In genomic region chr2:87573880-87574517, GRCh38 we compare ENCODE assay signal across 8 cellular contexts.
DNase-seq lines count a peak whose midpoint lies in the region; ATAC-seq and TF ChIP-seq lines count a peak whose summit lies in the region.
"Not testable (repeated sequence)": the region's sequence is repeated elsewhere in the genome, so short reads cannot be mapped to it uniquely, and the experiment has no call there.

No MANE protein-coding gene starts in this region.

- TF ChIP-seq POLR2A in IMR-90 (IDR thresholded peaks at IDR 0.05; ENCODE audit: low read depth, low read length) = not testable (repeated sequence)

- H2AK5ac ChIP-seq in IMR-90 (ENCODE audit: low read depth, low read length); mesenchymal stem cell (ENCODE audit: low read length, severe bottlenecking): not testable (repeated sequence)

- intact Hi-C loops in CD14-positive monocyte (cut with micrococcal nuclease); IMR-90 (cut with micrococcal nuclease); activated CD4-positive, alpha-beta T cell treated with anti-CD3 and anti-CD28 coated beads, Interleukin-2, amount 10 ng/mL, durations not matched to agents 24 days and 14 days (cut with micrococcal nuclease); Right ventricle myocardium superior (cut with DNase I); heart right ventricle (cut with DNase I); right cardiac atrium (cut with DNase I); sciatic nerve (cut with DNase I): not testable (repeated sequence)

- H3K9me3 Mint-ChIP-seq in CD14-positive monocyte; activated CD4-positive, alpha-beta T cell treated with anti-CD3 and anti-CD28 coated beads, Interleukin-2, amount 10 ng/mL, durations not matched to agents 24 days and 14 days: not testable (repeated sequence)

- not testable (repeated sequence) for H2BK120ac ChIP-seq in IMR-90 (ENCODE audit: low read depth, low read length); mesenchymal stem cell (ENCODE audit: low read depth, low read length)

- not testable (repeated sequence) for H3K14ac ChIP-seq in IMR-90 (replicated peaks; ENCODE audit: low read depth, low read length); mesenchymal stem cell (ENCODE audit: low read length in 2 of 2)

- peaks cover 0 to 20% of the 10 kb centered on the region in 2 experiments; a peak in 2 of 4 replicates for H3K79me1 ChIP-seq in IMR-90 (ENCODE audit: low read depth in 1 of 2, low read length in 2 of 2)
- H3K79me1 ChIP-seq in mesenchymal stem cell (replicated peaks; ENCODE audit: low read length, poor library complexity, severe bottlenecking) = not testable (repeated sequence)

- not testable (repeated sequence) for DNase-seq in CD14-positive monocyte (ENCODE audit: low spot score); IMR-90; Right ventricle myocardium superior; heart right ventricle; right cardiac atrium; sciatic nerve (ENCODE audit: low spot score)
- peak; percentile 53 for DNase-seq in activated CD4-positive, alpha-beta T cell treated with anti-CD3 and anti-CD28 coated beads, Interleukin-2, amount 10 ng/mL, durations not matched to agents 24 days and 14 days
- DNase-seq in mesenchymal stem cell = peak; percentile 38

- not testable (repeated sequence) for H2AFZ ChIP-seq in IMR-90 (replicated peaks; ENCODE audit: low read length, poor library complexity); mesenchymal stem cell (ENCODE audit: low read depth, low read length)

- POLR2A ChIA-PET in IMR-90 (lab: Charles Lee; ENCODE audit: unreplicated experiment) = not testable (repeated sequence)

- H3K4me1 Mint-ChIP-seq in CD14-positive monocyte = peaks cover 10% of the 10 kb centered on the region
- peaks cover 14% of the 10 kb centered on the region for H3K4me1 Mint-ChIP-seq in activated CD4-positive, alpha-beta T cell treated with anti-CD3 and anti-CD28 coated beads, Interleukin-2, amount 10 ng/mL, durations not matched to agents 24 days and 14 days

- not testable (repeated sequence) for H2BK12ac ChIP-seq in mesenchymal stem cell (ENCODE audit: low read length in 2 of 2)

- TF ChIP-seq RAD21 in IMR-90 (IDR thresholded peaks at IDR 0.05; ENCODE audit: low read length) = not testable (repeated sequence)

- H3K18ac ChIP-seq in IMR-90 (ENCODE audit: low read depth, low read length); mesenchymal stem cell (ENCODE audit: low read depth in 1 of 2, low read length in 2 of 2): not testable (repeated sequence)

- H3K4me1 ChIP-seq in IMR-90 (ENCODE audit: control insufficient read depth, insufficient read depth, low read length); right cardiac atrium (ENCODE audit: control insufficient read depth, insufficient read depth, low read length); mesenchymal stem cell (ENCODE audit: control insufficient read depth, insufficient read depth, low read depth, low read length): not testable (repeated sequence)
- peaks cover 0 to 14% (median 0%) of the 10 kb centered on the region in 9 donors for H3K4me1 ChIP-seq in heart right ventricle

- not testable (repeated sequence) for H3K36me3 Mint-ChIP-seq in CD14-positive monocyte; activated CD4-positive, alpha-beta T cell treated with anti-CD3 and anti-CD28 coated beads, Interleukin-2, amount 10 ng/mL, durations not matched to agents 24 days and 14 days (ENCODE audit: low read depth)

- not testable (repeated sequence) for H3K9me1 ChIP-seq in IMR-90 (ENCODE audit: insufficient read depth, low read length)

- H4K20me1 ChIP-seq in IMR-90 (ENCODE audit: insufficient read depth, low read length) = not testable (repeated sequence)

- H2AK9ac ChIP-seq in IMR-90 (replicated peaks; ENCODE audit: low read depth, low read length, poor library complexity) = not testable (repeated sequence)

- CTCF ChIA-PET in IMR-90 (lab: Yijun Ruan, JAX) = not testable (repeated sequence)

- H2BK15ac ChIP-seq in IMR-90 (ENCODE audit: low read depth, low read length); mesenchymal stem cell (ENCODE audit: low read depth, poor library complexity, severe bottlenecking): not testable (repeated sequence)

- WGBS in IMR-90 (ENCODE audit: extremely low coverage in 2 of 2, insufficient read length in 1 of 2), 2 experiments = no CpG with 5 or more reads among the region's 9 CpGs
- 31 to 36% methylated on average over 2 to 3 of the region's 9 CpGs for WGBS in heart right ventricle, 2 donors
- 24% methylated on average over 3 of the region's 9 CpGs for WGBS in right cardiac atrium
- WGBS in mesenchymal stem cell = 35% methylated on average over 2 of the region's 9 CpGs

- in situ Hi-C loops in IMR-90 (cut with MboI; ENCODE audit: low sequenced_read_pairs) = not testable (repeated sequence)

- H3K9me3 ChIP-seq in IMR-90 (ENCODE audit: control insufficient read depth, insufficient read depth, low read length); heart right ventricle; right cardiac atrium (ENCODE audit: control insufficient read depth, low read length); mesenchymal stem cell (ENCODE audit: control insufficient read depth, low read length): not testable (repeated sequence)

- H3K9ac ChIP-seq in IMR-90 (ENCODE audit: low read depth, low read length); mesenchymal stem cell (ENCODE audit: low read length): not testable (repeated sequence)

- H3K27me3 Mint-ChIP-seq in CD14-positive monocyte (ENCODE audit: low read depth in 3 of 3); activated CD4-positive, alpha-beta T cell treated with anti-CD3 and anti-CD28 coated beads, Interleukin-2, amount 10 ng/mL, durations not matched to agents 24 days and 14 days: not testable (repeated sequence)

- not testable (repeated sequence) for BruUV-seq in IMR-90 (replicated peaks; lab: Mats Ljungman, UMichigan)

- H3K27ac ChIP-seq in IMR-90 (ENCODE audit: insufficient read depth, low read length); heart right ventricle; right cardiac atrium (ENCODE audit: low read length); mesenchymal stem cell (ENCODE audit: low read length, poor library complexity, severe bottlenecking): not testable (repeated sequence)

- H3K4ac ChIP-seq in IMR-90 (ENCODE audit: low read depth, low read length) = not testable (repeated sequence)
- H3K4ac ChIP-seq in mesenchymal stem cell (ENCODE audit: low read depth in 1 of 2, low read length in 2 of 2) = peak overlapping the region in 1 of 2 experiments; percentile 51

- not testable (repeated sequence) for TF ChIP-seq CTCF in CD14-positive monocyte (IDR thresholded peaks at IDR 0.05); IMR-90 (conservative IDR thresholded peaks at IDR 0.05; ENCODE audit: low read depth, low read length); heart right ventricle (IDR thresholded peaks at IDR 0.05)

- H3K4me3 ChIP-seq in IMR-90 (ENCODE audit: insufficient read depth, low read depth, low read length); heart right ventricle; right cardiac atrium (ENCODE audit: low read length); mesenchymal stem cell (ENCODE audit: insufficient read depth in 1 of 2, low read depth in 1 of 2, low read length in 2 of 2): not testable (repeated sequence)

- not testable (repeated sequence) for H3K27me3 ChIP-seq in IMR-90 (ENCODE audit: control insufficient read depth, insufficient read depth, low read length); heart right ventricle; right cardiac atrium (ENCODE audit: control insufficient read depth, insufficient read depth); mesenchymal stem cell (ENCODE audit: control insufficient read depth in 1 of 2, insufficient read depth in 1 of 2, low read length in 2 of 2)

- not testable (repeated sequence) for H3K36me3 ChIP-seq in IMR-90 (ENCODE audit: control insufficient read depth, insufficient read depth, low read length); heart right ventricle; mesenchymal stem cell (ENCODE audit: control insufficient read depth in 1 of 2, insufficient read depth in 2 of 2, low read depth in 1 of 2, low read length in 2 of 2)

- ATAC-seq in IMR-90 (ENCODE audit: low read depth) = peak; percentile 19
- peak; percentile 67 for ATAC-seq in Right ventricle myocardium superior (ENCODE audit: poor library complexity)
- peak in 7 of 8 donors; percentile 29 to 59 (median 47) for ATAC-seq in heart right ventricle
- peak; percentile 18 to 40 for ATAC-seq in right cardiac atrium
- peak; percentile 35 for ATAC-seq in sciatic nerve

- peak overlapping the region; percentile 31 to 42 for H3K4me3 Mint-ChIP-seq in CD14-positive monocyte
- not testable (repeated sequence) for H3K4me3 Mint-ChIP-seq in activated CD4-positive, alpha-beta T cell treated with anti-CD3 and anti-CD28 coated beads, Interleukin-2, amount 10 ng/mL, durations not matched to agents 24 days and 14 days

- not testable (repeated sequence) for H3K4me2 ChIP-seq in IMR-90 (ENCODE audit: low read depth, low read length); mesenchymal stem cell (ENCODE audit: low read length, poor library complexity, severe bottlenecking)

- not testable (repeated sequence) for H2BK20ac ChIP-seq in IMR-90 (ENCODE audit: low read depth, low read length)

- H4K5ac ChIP-seq in IMR-90 (ENCODE audit: low read depth, low read length) = not testable (repeated sequence)

- H2BK5ac ChIP-seq in IMR-90 (ENCODE audit: low read depth, low read length, poor library complexity, severe bottlenecking); mesenchymal stem cell (ENCODE audit: low read depth, low read length, poor library complexity, severe bottlenecking): not testable (repeated sequence)

- not testable (repeated sequence) for H4K91ac ChIP-seq in IMR-90 (ENCODE audit: insufficient read depth, low read depth, low read length); mesenchymal stem cell (ENCODE audit: low read length)

- not testable (repeated sequence) for H3K56ac ChIP-seq in IMR-90 (ENCODE audit: extremely low read depth, insufficient read depth, low read length)

- not testable (repeated sequence) for H3K27ac Mint-ChIP-seq in CD14-positive monocyte; activated CD4-positive, alpha-beta T cell treated with anti-CD3 and anti-CD28 coated beads, Interleukin-2, amount 10 ng/mL, durations not matched to agents 24 days and 14 days

- dilution Hi-C loops in IMR-90 (cut with HindIII; ENCODE audit: low sequenced_read_pairs, unreplicated experiment) = not testable (repeated sequence)

- not testable (repeated sequence) for H4K8ac ChIP-seq in IMR-90 (ENCODE audit: low read depth in 2 of 2, low read length in 2 of 2); mesenchymal stem cell (ENCODE audit: low read length)

- H3K23ac ChIP-seq in IMR-90 (ENCODE audit: low read depth, low read length); mesenchymal stem cell (ENCODE audit: low read length in 2 of 2): not testable (repeated sequence)
